In genomic region chr18:59823611-59824195, GRCh38 we compare ENCODE assay signal across 8 cellular contexts.
DNase-seq lines count a peak whose midpoint lies in the region; ATAC-seq and TF ChIP-seq lines count a peak whose summit lies in the region.

No MANE protein-coding gene starts in this region.

- no peaks in the 10 kb centered on the region for H3K9me3 ChIP-seq in T-helper 17 cell (ENCODE audit: control insufficient read depth, low read length, poor library complexity, severe bottlenecking)

- intact Hi-C loops in left cardiac atrium (cut with DNase I) = loop anchor here (1.0 to 10.0 kb wide), 4 partner anchors 193 to 519 kb away; no protein-coding TSS in a partner anchor

- peaks cover 30% of the 10 kb centered on the region for H3K27me3 Mint-ChIP-seq in activated naive CD8-positive, alpha-beta T cell treated with anti-CD3 and anti-CD28 coated beads for 36 hours
- H3K27me3 Mint-ChIP-seq in T-helper 17 cell = peaks cover 37% of the 10 kb centered on the region

- no peaks in the 10 kb centered on the region for H3K4me1 Mint-ChIP-seq in activated naive CD8-positive, alpha-beta T cell treated with anti-CD3 and anti-CD28 coated beads for 36 hours
- H3K4me1 Mint-ChIP-seq in T-helper 17 cell = no peaks in the 10 kb centered on the region

- peak; percentile 90 for TF ChIP-seq CTCF in retinal pigment epithelial cell (conservative IDR thresholded peaks at IDR 0.05; ENCODE audit: low read depth, low read length)

- no peaks in the 10 kb centered on the region for H3K9me3 Mint-ChIP-seq in activated naive CD8-positive, alpha-beta T cell treated with anti-CD3 and anti-CD28 coated beads for 36 hours

- H3K4me3 ChIP-seq in retinal pigment epithelial cell (ENCODE audit: low read length) = no peak overlapping the region

- H3K4me3 Mint-ChIP-seq in activated naive CD8-positive, alpha-beta T cell treated with anti-CD3 and anti-CD28 coated beads for 36 hours = no peak overlapping the region
- H3K4me3 Mint-ChIP-seq in T-helper 17 cell = no peak overlapping the region

- no peak overlapping the region for H3K27ac Mint-ChIP-seq in activated naive CD8-positive, alpha-beta T cell treated with anti-CD3 and anti-CD28 coated beads for 36 hours
- no peak overlapping the region for H3K27ac Mint-ChIP-seq in T-helper 17 cell

- ATAC-seq in GM18867 (IDR thresholded peaks at IDR 0.05; ENCODE audit: unreplicated experiment) (peak; percentile 76), HG03457 (IDR thresholded peaks at IDR 0.05; ENCODE audit: unreplicated experiment) (peak; percentile 59), left cardiac atrium (peak; percentile 83 to 87), T-helper 17 cell (no peak)

- DNase-seq in COLO668 (lab: John Stamatoyannopoulos, UW; ENCODE audit: unreplicated experiment) (peak; percentile 64), NCI-H526 (lab: John Stamatoyannopoulos, UW) (peak; percentile 39 to 84), left cardiac atrium (peak; percentile 58), retinal pigment epithelial cell (ENCODE audit: low read depth) (no peak), T-helper 17 cell (no peak)
- DNase-seq in activated naive CD8-positive, alpha-beta T cell treated with anti-CD3 and anti-CD28 coated beads for 36 hours = peak; percentile 31

- no peaks in the 10 kb centered on the region for H3K36me3 Mint-ChIP-seq in activated naive CD8-positive, alpha-beta T cell treated with anti-CD3 and anti-CD28 coated beads for 36 hours
- H3K36me3 Mint-ChIP-seq in T-helper 17 cell (ENCODE audit: low read depth) = no peaks in the 10 kb centered on the region

Comparison
In these comparisons a context has a peak if more than half of its experiments do, and no peak if none do; other contexts are left out.
1. DNase-seq: peak in COLO668 (single experiment), NCI-H526 (2 of 2), activated naive CD8-positive, alpha-beta T cell treated with anti-CD3 and anti-CD28 coated beads for 36 hours (single experiment) and left cardiac atrium (single experiment); none in retinal pigment epithelial cell (single experiment) and T-helper 17 cell (0 of 3).